In genomic region chr22:24156915-24157782, GRCh38 we compare ENCODE assay signal across 8 cellular contexts. TPM values are rescaled to one million over a fixed set of nuclear protein-coding genes. Genes with fewer than 3 reads are reported as not detected.
DNase-seq lines count a peak whose midpoint lies in the region; ATAC-seq, FAIRE-seq and TF ChIP-seq lines count a peak whose summit lies in the region.

No MANE protein-coding gene starts in this region.

- TF ChIP-seq RAD21 in H1 (IDR thresholded peaks at IDR 0.05 in 1 of 2, conservative IDR thresholded peaks at IDR 0.05 in 1 of 2; ENCODE audit: low read depth in 2 of 2, low read length in 2 of 2) = peak in 1 of 2 experiments; percentile 37; a peak in 2 of 4 replicates

- peak overlapping the region; percentile 92 to 96 for H3K4me3 ChIP-seq in CD4-positive, alpha-beta memory T cell (ENCODE audit: low read length in 2 of 2)
- H3K4me3 ChIP-seq in H1 (ENCODE audit: extremely low read depth in 1 of 4, insufficient read depth in 2 of 4, low read depth in 3 of 4, low read length in 4 of 4) = peak overlapping the region; percentile 23 to 62 (median 52); a peak in 7 of 8 replicates
- H3K4me3 ChIP-seq in mesodermal cell (ENCODE audit: extremely low read depth, insufficient read depth, low read length, poor library complexity, severe bottlenecking) = peak overlapping the region; percentile 53

- H2BK20ac ChIP-seq in H1 (ENCODE audit: low read length) = no peak overlapping the region

- H2BK15ac ChIP-seq in H1 (ENCODE audit: low read length) = 0 out of 2 replicates have a peak overlapping the region, but pooled peaks have one; percentile 25

- peaks cover 10% of the 10 kb centered on the region for H3K23me2 ChIP-seq in H1 (ENCODE audit: low read depth, low read length)

- H3K4ac ChIP-seq in H1 (replicated peaks; ENCODE audit: insufficient read length, low read depth, low read length) = no peak overlapping the region

- POLR2A ChIA-PET in CD4-positive, alpha-beta memory T cell (lab: Charles Lee; ENCODE audit: partially characterized antibody) = interaction anchor here (0.7 to 7.4 kb wide), 20 partner anchors 13 to 369 kb away, joined by 3 to 176 read pairs (median 5); partner anchors contain the start of genes ADORA2A, CABIN1, MIF and SUSD2
- POLR2A ChIA-PET in H1 (lab: Charles Lee; ENCODE audit: partially characterized antibody) = interaction anchor here (0.6 to 2.5 kb wide), 8 partner anchors 10 to 373 kb away, joined by 3 to 12 read pairs (median 3); partner anchors contain the start of gene SUSD2

- peak overlapping the region; percentile 92 to 99 (median 94) for H3K4me3 Mint-ChIP-seq in CD4-positive, alpha-beta memory T cell

- intact Hi-C loops in CD4-positive, alpha-beta memory T cell (cut with micrococcal nuclease) = loop anchor here (2.0 to 10.0 kb wide), 5 partner anchors 16 to 242 kb away; no protein-coding TSS in a partner anchor

- H4K91ac ChIP-seq in H1 (replicated peaks; ENCODE audit: insufficient read length, low read length) = no peak overlapping the region

- no peaks in the 10 kb centered on the region for H3K9me3 ChIP-seq in CD4-positive, alpha-beta memory T cell (ENCODE audit: control insufficient read depth in 1 of 2, low read length in 2 of 2)
- H3K9me3 ChIP-seq in H1 (ENCODE audit: insufficient read depth in 2 of 2, low read depth in 1 of 2, low read length in 1 of 2) (no peaks in the 10 kb centered on the region), mesodermal cell (ENCODE audit: control insufficient read depth, low read length) (no peaks in the 10 kb centered on the region)

- WGBS in H1 (ENCODE audit: extremely low coverage in 1 of 2, insufficient coverage in 1 of 2, insufficient read length in 1 of 2, insufficient replicate concordance in 2 of 2, low coverage in 1 of 2, low lambda C conversion rate in 2 of 2, missing lambda C conversion rate in 1 of 2), 2 experiments = 31% methylated on average over 22 of the region's 22 CpGs; no CpG with 5 or more reads in 1 of the 2 experiments
- 12 to 13% methylated on average over 14 to 16 of the region's 22 CpGs for WGBS in mesodermal cell (ENCODE audit: insufficient coverage in 2 of 2), 2 experiments

- peak; percentile 80 for FAIRE-seq in H1 (lab: Jason Lieb, UNC)

- TF ChIP-seq CTCF in H1 (IDR thresholded peaks at IDR 0.05; ENCODE audit: control extremely low read depth in 1 of 3, insufficient read depth in 1 of 3, low read depth in 1 of 3, low read length in 3 of 3) = peak; percentile 87 to 97 (median 92)

- peaks cover 12% of the 10 kb centered on the region for H3K36me3 ChIP-seq in CD4-positive, alpha-beta memory T cell (ENCODE audit: insufficient read depth, low read length)
- H3K36me3 ChIP-seq in H1 (ENCODE audit: control insufficient read depth in 2 of 4, insufficient read depth in 4 of 4, low read length in 3 of 4) (no peaks in the 10 kb centered on the region; a peak in 1 of 8 replicates), mesodermal cell (ENCODE audit: control insufficient read depth, insufficient read depth, low read length) (peaks cover 18% of the 10 kb centered on the region)

- H2BK5ac ChIP-seq in H1 (ENCODE audit: low read depth, low read length) = peak overlapping the region; percentile 24; the same call in 1 of the 2 replicates

- DNase-seq in CD4-positive, alpha-beta memory T cell = peak; percentile 87 to 94 (median 87)
- DNase-seq in NK-92 (lab: John Stamatoyannopoulos, UW; ENCODE audit: unreplicated experiment) (peak; percentile 49), H1 (ENCODE audit: low read depth in 1 of 2, low spot score in 2 of 2) (peak; percentile 80 to 93)
- peak; percentile 68 to 69 for DNase-seq in activated CD8-positive, alpha-beta memory T cell treated with anti-CD3 and anti-CD28 coated beads for 4 hours (ENCODE audit: low read depth in 2 of 2)
- peak; percentile 66 for DNase-seq in stimulated activated CD8-positive, alpha-beta memory T cell treated with anti-CD3 and anti-CD28 coated beads, Interleukin-15, amount 100 ng/mL, for 4 hours (ENCODE audit: low read depth in 2 of 2)

- H2AFZ ChIP-seq in H1 (ENCODE audit: low read length) = no peak overlapping the region

- CTCF ChIA-PET in CD4-positive, alpha-beta memory T cell (lab: Charles Lee; ENCODE audit: partially characterized antibody) = interaction anchor here (0.7 to 9.1 kb wide), 22 partner anchors 9 to 264 kb away, joined by 3 to 181 read pairs (median 4); no protein-coding TSS in a partner anchor
- CTCF ChIA-PET in H1 (lab: Charles Lee; ENCODE audit: partially characterized antibody) = interaction anchor here (0.6 to 10.9 kb wide), 30 partner anchors 11 to 242 kb away, joined by 3 to 301 read pairs (median 4); partner anchors contain the start of gene SUSD2

- no peak overlapping the region for H3K23ac ChIP-seq in H1 (ENCODE audit: insufficient read length)

- no peak overlapping the region for H2AK5ac ChIP-seq in H1 (ENCODE audit: low read depth, low read length)

- no peak overlapping the region for H2BK120ac ChIP-seq in H1 (replicated peaks; ENCODE audit: low read depth, low read length)

- peak overlapping the region; percentile 9 for H4K5ac ChIP-seq in H1 (ENCODE audit: insufficient read length, low read depth, low read length)

- H3K79me2 ChIP-seq in H1 (ENCODE audit: control insufficient read depth in 1 of 2, insufficient read depth in 2 of 2, low read length in 2 of 2) = no peaks in the 10 kb centered on the region

- peak overlapping the region; percentile 67 for H3K27ac ChIP-seq in CD4-positive, alpha-beta memory T cell (ENCODE audit: low read depth, low read length)
- H3K27ac ChIP-seq in H1 (ENCODE audit: low read depth, low read length) (peak overlapping the region; percentile 7; the same call in 1 of the 2 replicates), mesodermal cell (ENCODE audit: low read depth, low read length, severe bottlenecking) (peak overlapping the region; percentile 41)

- H3K36me3 Mint-ChIP-seq in CD4-positive, alpha-beta memory T cell = peaks cover 0 to 26% of the 10 kb centered on the region in 2 donors

- peak overlapping the region; percentile 75 to 96 for H3K4me2 ChIP-seq in H1 (ENCODE audit: insufficient read depth in 1 of 2, low read depth in 2 of 2, low read length in 2 of 2)

- no peaks in the 10 kb centered on the region for H3K9me3 Mint-ChIP-seq in CD4-positive, alpha-beta memory T cell

- no peaks in the 10 kb centered on the region for H3K27me3 ChIP-seq in CD4-positive, alpha-beta memory T cell (ENCODE audit: insufficient read depth, low read length)
- peaks cover 0 to 6% (median 1%) of the 10 kb centered on the region in 4 experiments; a peak in 3 of 7 replicates for H3K27me3 ChIP-seq in H1 (replicated peaks in 1 of 4; ENCODE audit: control insufficient read depth in 3 of 4, extremely low read depth in 1 of 4, insufficient read depth in 3 of 4, low read length in 3 of 4)

- no peaks in the 10 kb centered on the region for H3K79me1 ChIP-seq in H1 (ENCODE audit: low read depth, low read length)

- ATAC-seq in GM19372 (IDR thresholded peaks at IDR 0.05; ENCODE audit: low read depth, unreplicated experiment) (peak; percentile 69), HG03520 (IDR thresholded peaks at IDR 0.05; ENCODE audit: unreplicated experiment) (peak; percentile 63)

- H3K4me1 ChIP-seq in CD4-positive, alpha-beta memory T cell (ENCODE audit: insufficient read depth, low read length) = peaks cover 64% of the 10 kb centered on the region
- peaks cover 0 to 22% (median 12%) of the 10 kb centered on the region in 4 experiments; a peak in 6 of 7 replicates for H3K4me1 ChIP-seq in H1 (replicated peaks in 1 of 4; ENCODE audit: control insufficient read depth in 3 of 4, insufficient read depth in 4 of 4, low read length in 3 of 4)
- peaks cover 22% of the 10 kb centered on the region for H3K4me1 ChIP-seq in mesodermal cell (ENCODE audit: control insufficient read depth, insufficient read depth, low read length, poor library complexity, severe bottlenecking)

- no peak overlapping the region for H3K14ac ChIP-seq in H1 (ENCODE audit: insufficient read length)

- peak overlapping the region; percentile 90 to 98 (median 93) for H3K27ac Mint-ChIP-seq in CD4-positive, alpha-beta memory T cell

- no peaks in the 10 kb centered on the region for H3K27me3 Mint-ChIP-seq in CD4-positive, alpha-beta memory T cell

- H4K20me1 ChIP-seq in H1 (replicated peaks in 1 of 2; ENCODE audit: control insufficient read depth in 1 of 2, insufficient read depth in 2 of 2, low read length in 2 of 2) = peaks cover 5 to 7% of the 10 kb centered on the region in 2 experiments

- no peak for TF ChIP-seq POLR2A in H1 (IDR thresholded peaks at IDR 0.05; ENCODE audit: control extremely low read depth in 1 of 2, low read depth in 2 of 2, low read length in 2 of 2)

- H3K18ac ChIP-seq in H1 (ENCODE audit: extremely low read depth, low read length) = no peak overlapping the region

- no peak overlapping the region for H3K56ac ChIP-seq in H1 (replicated peaks; ENCODE audit: insufficient read length, low read depth, low read length)

- no peak overlapping the region; a peak in 2 of 7 replicates for H3K9ac ChIP-seq in H1 (replicated peaks in 1 of 4; ENCODE audit: extremely low read depth in 1 of 4, low read depth in 3 of 4, low read length in 3 of 4)

- H2BK12ac ChIP-seq in H1 (ENCODE audit: low read depth, low read length) = no peak overlapping the region; the same call in 1 of the 2 replicates

- TF ChIP-seq EP300 in H1 (IDR thresholded peaks at IDR 0.05; ENCODE audit: borderline replicate concordance in 1 of 2, low read depth in 2 of 2, low read length in 2 of 2) = no peak

- peak overlapping the region; percentile 71; the same call in 1 of the 2 replicates for H4K8ac ChIP-seq in H1 (ENCODE audit: extremely low read depth, insufficient read depth, low read length)

- H3K4me1 Mint-ChIP-seq in CD4-positive, alpha-beta memory T cell = peaks cover 36 to 88% (median 63%) of the 10 kb centered on the region in 4 donors

TF ChIP-seq in H1, 55 proteins besides CTCF, POLR2A, EP300 and RAD21 (continues in another document):
- TF ChIP-seq BACH1 (IDR thresholded peaks at IDR 0.05; ENCODE audit: low read length) (peak; percentile 75; the same call in 1 of the 2 replicates), TBP (IDR thresholded peaks at IDR 0.05; ENCODE audit: low read depth, low read length) (0 out of 2 replicates have a peak, but pooled peaks have one; percentile 27), SIN3A (conservative IDR thresholded peaks at IDR 0.05 in 1 of 2, IDR thresholded peaks at IDR 0.05 in 1 of 2; ENCODE audit: low read depth in 1 of 2, low read length in 2 of 2) (peak in 1 of 2 experiments; percentile 76; a peak in 2 of 4 replicates)

RNA-seq across cellular contexts. Expression of gene SUSD2, which starts 24.1 kb away (rescaled TPM):
- total RNA-seq in CD4-positive, alpha-beta memory T cell = under 1 TPM; 0.44 to 0.52 TPM
- polyA plus RNA-seq in CD4-positive, alpha-beta memory T cell = under 1 TPM in 1 of 2 donors, not detected in 1; 0.05 TPM
- total RNA-seq in H1 (2021; fragmentation: NEBNext Ultra II Directional; extraction: Animal tissue kit (Norgen Biotek cat#: 25700)) = 1.5 and 2.0 TPM in 2 replicates
- polyA plus RNA-seq in H1 (2011; rRNA removed) = 4.8 and 5.5 TPM in 2 replicates
- polyA plus RNA-seq in H1 (2011; cell fraction: cytosol; rRNA removed) = 1.8 TPM
- 7.8 TPM for polyA plus RNA-seq in H1 (2011; cell fraction: nucleus; rRNA removed)
- polyA plus RNA-seq in H1 (2012, experiment 1 of 2) = 1.5 to 3.7 TPM (median 2.7 TPM) in 4 replicates
- polyA plus RNA-seq in H1 (2012, experiment 2 of 2) = 1.7 TPM
- polyA plus RNA-seq in H1 (2013, experiment 1 of 2) = 4.0 TPM
- polyA plus RNA-seq in H1 (2013, experiment 2 of 2) = 3.1 TPM
- 1.9 and 2.0 TPM in 2 replicates for polyA minus RNA-seq in H1 (2011; rRNA and poly(A)+ RNA removed)
- 1.4 TPM for polyA minus RNA-seq in H1 (2011; cell fraction: cytosol; rRNA and poly(A)+ RNA removed)
- polyA minus RNA-seq in H1 (2011; cell fraction: nucleus; rRNA and poly(A)+ RNA removed) = 2.1 TPM
- polyA plus RNA-seq in mesodermal cell (2013, experiment 1 of 2) = 2.1 TPM
- 1.9 TPM for polyA plus RNA-seq in mesodermal cell (2013, experiment 2 of 2)

Comparison
In these comparisons a context has a peak if more than half of its experiments do, and no peak if none do; other contexts are left out.
1. Peak in every context shown above with its lines: DNase-seq, ATAC-seq, H3K4me3 ChIP-seq and H3K27ac ChIP-seq.
2. H3K27ac ChIP-seq: peak in every context shown above with its lines; median percentile 67 in CD4-positive, alpha-beta memory T cell; 41 in mesodermal cell; 7 in H1.